In genomic region chr1:231210126-231210525, GRCh38 we compare ENCODE assay signal across 1 cellular context.
TF ChIP-seq lines count a peak whose summit lies in the region.

No MANE protein-coding gene starts in this region.

TF ChIP-seq in HepG2, 621 proteins besides CTCF, POLR2A, EP300 and RAD21:
- TF ChIP-seq ZKSCAN8 (CRISPR knock-in tag; IDR thresholded peaks at IDR 0.05; ENCODE audit: borderline replicate concordance) (no peak), ZNF296 (CRISPR knock-in tag; conservative IDR thresholded peaks at IDR 0.05) (no peak), NR2F2 (IDR thresholded peaks at IDR 0.05; ENCODE audit: borderline replicate concordance, low read depth) (no peak), CAMTA2 (CRISPR knock-in tag; IDR thresholded peaks at IDR 0.05; ENCODE audit: borderline replicate concordance) (no peak), NFKBIZ (CRISPR knock-in tag; IDR thresholded peaks at IDR 0.05) (no peak)
- TF ChIP-seq, protein P1, sequence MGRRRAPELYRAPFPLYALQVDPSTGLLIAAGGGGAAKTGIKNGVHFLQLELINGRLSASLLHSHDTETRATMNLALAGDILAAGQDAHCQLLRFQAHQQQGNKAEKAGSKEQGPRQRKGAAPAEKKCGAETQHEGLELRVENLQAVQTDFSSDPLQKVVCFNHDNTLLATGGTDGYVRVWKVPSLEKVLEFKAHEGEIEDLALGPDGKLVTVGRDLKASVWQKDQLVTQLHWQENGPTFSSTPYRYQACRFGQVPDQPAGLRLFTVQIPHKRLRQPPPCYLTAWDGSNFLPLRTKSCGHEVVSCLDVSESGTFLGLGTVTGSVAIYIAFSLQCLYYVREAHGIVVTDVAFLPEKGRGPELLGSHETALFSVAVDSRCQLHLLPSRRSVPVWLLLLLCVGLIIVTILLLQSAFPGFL (CRISPR knock-in tag; IDR thresholded peaks at IDR 0.05): no peak
